In genomic region chrX:102216497-102216896, GRCh38 we compare ENCODE assay signal across 17 cellular contexts. TPM values are rescaled to one million over a fixed set of nuclear protein-coding genes. Genes with fewer than 3 reads are reported as not detected.
DNase-seq lines count a peak whose midpoint lies in the region; ATAC-seq, FAIRE-seq and TF ChIP-seq lines count a peak whose summit lies in the region.
"Not testable (repeated sequence)": the region's sequence is repeated elsewhere in the genome, so short reads cannot be mapped to it uniquely, and the experiment has no call there.
"Had no signal": no experiment of that assay in that cellular context is flagged by ENCODE, and none has a peak within 500 bp of the region (broad histone marks: within the 10 kb centered on the region; RNA-seq: fewer than 3 reads in every experiment).

No MANE protein-coding gene starts in this region.

- H2BK20ac ChIP-seq in IMR-90 (ENCODE audit: low read depth, low read length) = not testable (repeated sequence)

- H3K27me3 ChIP-seq in IMR-90 (ENCODE audit: control insufficient read depth, insufficient read depth, low read length); PC-3 (ENCODE audit: low read length); GM12878 (replicated peaks in 1 of 2; ENCODE audit: control insufficient read depth in 2 of 2, insufficient read depth in 2 of 2, low read length in 1 of 2); right lobe of liver: not testable (repeated sequence)

- not testable (repeated sequence) for BruUV-seq in IMR-90 (replicated peaks; lab: Mats Ljungman, UMichigan); PC-3 (replicated peaks; lab: Mats Ljungman, UMichigan); GM12878 (replicated peaks; lab: Mats Ljungman, UMichigan)

- not testable (repeated sequence) for H3K9ac ChIP-seq in IMR-90 (ENCODE audit: low read depth, low read length); PC-3 (ENCODE audit: low read length); GM12878 (ENCODE audit: control insufficient read depth, insufficient read depth, low read length)

- intact Hi-C loops in IMR-90 (cut with micrococcal nuclease); PC-3 (cut with micrococcal nuclease); GM12878 (cut with micrococcal nuclease; ENCODE audit: unreplicated experiment); right lobe of liver (cut with DNase I): not testable (repeated sequence)

- H3K79me1 ChIP-seq in IMR-90 (ENCODE audit: low read depth in 1 of 2, low read length in 2 of 2) = not testable (repeated sequence)

- FAIRE-seq in A549 (lab: Jason Lieb, UNC); GM12878 (lab: Jason Lieb, UNC): not testable (repeated sequence)

- CTCF ChIA-PET in A549 (lab: Yijun Ruan, JAX); IMR-90 (lab: Yijun Ruan, JAX); PC-3 (lab: Charles Lee); GM12878 (lab: Yijun Ruan, JAX): not testable (repeated sequence)

- not testable (repeated sequence) for H2AK9ac ChIP-seq in IMR-90 (replicated peaks; ENCODE audit: low read depth, low read length, poor library complexity)

- no CpG with 5 or more reads among the region's 3 CpGs for WGBS in A549 (ENCODE audit: missing lambda C conversion rate)
- WGBS in IMR-90 (ENCODE audit: extremely low coverage in 2 of 2, insufficient read length in 1 of 2), 2 experiments = no CpG with 5 or more reads among the region's 3 CpGs
- WGBS in GM12878 (ENCODE audit: insufficient coverage, insufficient replicate concordance, low lambda C conversion rate, missing lambda C conversion rate) = no CpG with 5 or more reads among the region's 3 CpGs
- WGBS in right lobe of liver (ENCODE audit: insufficient coverage, low coverage, low lambda C conversion rate, missing lambda C conversion rate) = no CpG with 5 or more reads among the region's 3 CpGs

- H3F3A ChIP-seq in PC-3 (ENCODE audit: low read length, unreplicated experiment) = not testable (repeated sequence)

- H3K56ac ChIP-seq in IMR-90 (ENCODE audit: extremely low read depth, insufficient read depth, low read length) = not testable (repeated sequence)

- not testable (repeated sequence) for H2AFZ ChIP-seq in IMR-90 (replicated peaks; ENCODE audit: low read length, poor library complexity); PC-3 (ENCODE audit: low read length); GM12878 (ENCODE audit: control insufficient read depth, low read depth, low read length)

- H3K27ac ChIP-seq in A549; IMR-90 (ENCODE audit: insufficient read depth, low read length); PC-3 (ENCODE audit: low read length); GM12878 (ENCODE audit: control insufficient read depth, insufficient read depth); right lobe of liver: not testable (repeated sequence)

- not testable (repeated sequence) for H3K23ac ChIP-seq in IMR-90 (ENCODE audit: low read depth, low read length)

- SMC1A ChIA-PET in GM12878 (lab: Charles Lee; ENCODE audit: uncharacterized antibody, unreplicated experiment) = not testable (repeated sequence)

- not testable (repeated sequence) for H3K18ac ChIP-seq in IMR-90 (ENCODE audit: low read depth, low read length)

- H3K79me2 ChIP-seq in PC-3 (ENCODE audit: low read length); GM12878 (ENCODE audit: control insufficient read depth, insufficient read depth, low read length): not testable (repeated sequence)

- not testable (repeated sequence) for H4K8ac ChIP-seq in IMR-90 (ENCODE audit: low read depth in 2 of 2, low read length in 2 of 2)

- not testable (repeated sequence) for H3K9me2 ChIP-seq in PC-3 (replicated peaks; ENCODE audit: low read length)

- peak; percentile 47 to 61; a peak in 2 of 6 replicates for ATAC-seq in A549
- peak; percentile 71 for ATAC-seq in GM19351 (IDR thresholded peaks at IDR 0.05; ENCODE audit: unreplicated experiment)
- ATAC-seq in HG03159 (IDR thresholded peaks at IDR 0.05; ENCODE audit: unreplicated experiment) = peak; percentile 62
- peak; percentile 44; the same call in 1 of the 2 replicates for ATAC-seq in IMR-90 (ENCODE audit: low read depth)
- ATAC-seq in PC-3 = 0 out of 2 replicates have a peak, but pooled peaks have one; percentile 24
- peak; percentile 53; the same call in 2 of the 3 replicates for ATAC-seq in GM12878
- peak; percentile 41 for ATAC-seq in left lobe of liver
- peak in 3 of 4 donors; percentile 44 to 55 (median 50) for ATAC-seq in right lobe of liver

- in situ Hi-C loops in IMR-90 (cut with MboI; ENCODE audit: low sequenced_read_pairs); GM12878 (cut with MboI): not testable (repeated sequence)

- TF ChIP-seq RAD21 in A549 (conservative IDR thresholded peaks at IDR 0.05 in 1 of 2, IDR thresholded peaks at IDR 0.05 in 1 of 2); IMR-90 (IDR thresholded peaks at IDR 0.05; ENCODE audit: low read length); GM12878 (IDR thresholded peaks at IDR 0.05; ENCODE audit: insufficient read depth, low read depth, low read length): not testable (repeated sequence)

- not testable (repeated sequence) for TF ChIP-seq CTCF in A549 (IDR thresholded peaks at IDR 0.05); IMR-90 (conservative IDR thresholded peaks at IDR 0.05; ENCODE audit: low read depth, low read length); PC-3 (conservative IDR thresholded peaks at IDR 0.05; ENCODE audit: low read depth, low read length); GM12878 (IDR thresholded peaks at IDR 0.05 in 2 of 3, conservative IDR thresholded peaks at IDR 0.05 in 1 of 3; ENCODE audit: control insufficient read depth in 2 of 3, extremely low read depth in 1 of 3, insufficient read depth in 1 of 3, low read depth in 3 of 3, low read length in 3 of 3); right lobe of liver (IDR thresholded peaks at IDR 0.05)

- dilution Hi-C loops in IMR-90 (cut with HindIII; ENCODE audit: low sequenced_read_pairs, unreplicated experiment) = not testable (repeated sequence)

- not testable (repeated sequence) for H4K91ac ChIP-seq in IMR-90 (ENCODE audit: insufficient read depth, low read depth, low read length)

- not testable (repeated sequence) for H4K20me1 ChIP-seq in IMR-90 (ENCODE audit: insufficient read depth, low read length); PC-3 (ENCODE audit: low read length); GM12878 (ENCODE audit: control insufficient read depth, insufficient read depth)

- not testable (repeated sequence) for H3K4ac ChIP-seq in IMR-90 (ENCODE audit: low read depth, low read length)

- H3K4me1 ChIP-seq in A549; IMR-90 (ENCODE audit: control insufficient read depth, insufficient read depth, low read length); PC-3 (ENCODE audit: insufficient read depth, low read length); GM12878 (ENCODE audit: control insufficient read depth, insufficient read depth, low read length); right lobe of liver: not testable (repeated sequence)

- not testable (repeated sequence) for TF ChIP-seq POLR2A in A549 (IDR thresholded peaks at IDR 0.05; ENCODE audit: low read length); IMR-90 (IDR thresholded peaks at IDR 0.05; ENCODE audit: low read depth, low read length); GM12878 (IDR thresholded peaks at IDR 0.05; ENCODE audit: low read depth, low read length); right lobe of liver (IDR thresholded peaks at IDR 0.05)

- not testable (repeated sequence) for TF ChIP-seq EP300 in A549 (IDR thresholded peaks at IDR 0.05); GM12878 (IDR thresholded peaks at IDR 0.05; ENCODE audit: borderline replicate concordance in 1 of 2, control insufficient read depth in 1 of 2, low read depth in 2 of 2, low read length in 2 of 2)

- not testable (repeated sequence) for H2BK5ac ChIP-seq in IMR-90 (ENCODE audit: low read depth, low read length, poor library complexity, severe bottlenecking)

- not testable (repeated sequence) for DNase-seq in A549 (ENCODE audit: low read depth in 1 of 2, low spot score in 1 of 2); IMR-90; PC-3; GM12878 (ENCODE audit: low read depth, low spot score); left lobe of liver (ENCODE audit: low spot score); right lobe of liver

- RAD21 ChIA-PET in GM12878 (lab: Charles Lee; ENCODE audit: unreplicated experiment) = not testable (repeated sequence)

- POLR2A ChIA-PET in A549 (lab: Yijun Ruan, JAX); IMR-90 (lab: Charles Lee; ENCODE audit: unreplicated experiment); PC-3 (lab: Charles Lee; ENCODE audit: unreplicated experiment); GM12878 (lab: Charles Lee): not testable (repeated sequence)

- not testable (repeated sequence) for H3K4me3 ChIP-seq in A549; IMR-90 (ENCODE audit: insufficient read depth, low read depth, low read length); PC-3 (ENCODE audit: low read length); GM12878; right lobe of liver

- H4K5ac ChIP-seq in IMR-90 (ENCODE audit: low read depth, low read length) = not testable (repeated sequence)

- not testable (repeated sequence) for H3K14ac ChIP-seq in IMR-90 (replicated peaks; ENCODE audit: low read depth, low read length)

- H2AK5ac ChIP-seq in IMR-90 (ENCODE audit: low read depth, low read length) = not testable (repeated sequence)

- H3K36me3 ChIP-seq in IMR-90 (ENCODE audit: control insufficient read depth, insufficient read depth, low read length); PC-3 (ENCODE audit: low read depth, low read length); GM12878 (ENCODE audit: control insufficient read depth in 2 of 2, insufficient read depth in 2 of 2, low read length in 1 of 2); right lobe of liver: not testable (repeated sequence)

- not testable (repeated sequence) for H2BK15ac ChIP-seq in IMR-90 (ENCODE audit: low read depth, low read length)

- not testable (repeated sequence) for H3K9me1 ChIP-seq in IMR-90 (ENCODE audit: insufficient read depth, low read length)

- not testable (repeated sequence) for H3K9me3 ChIP-seq in A549; IMR-90 (ENCODE audit: control insufficient read depth, insufficient read depth, low read length); PC-3 (ENCODE audit: low read length); GM12878 (replicated peaks; ENCODE audit: control insufficient read depth, insufficient read depth, low read length); right lobe of liver

- H2BK120ac ChIP-seq in IMR-90 (ENCODE audit: low read depth, low read length) = not testable (repeated sequence)

- not testable (repeated sequence) for H3K4me2 ChIP-seq in A549; IMR-90 (ENCODE audit: low read depth, low read length); PC-3 (ENCODE audit: low read length); GM12878 (ENCODE audit: control insufficient read depth, insufficient read depth)

RNA-seq across cellular contexts. Expression of gene TCP11X1, which starts 1.4 kb away (rescaled TPM):
- polyA plus RNA-seq in A549 (2011; rRNA removed) = not detected in 2 replicates
- polyA plus RNA-seq in A549 (2012; cell fraction: cytosol; rRNA removed) = not detected in 2 replicates
- not detected in 2 replicates for polyA plus RNA-seq in A549 (2012; cell fraction: nucleus; rRNA removed)
- not detected in 3 replicates for polyA plus RNA-seq in A549 (2017; fragmentation: RNase III; extraction: RNeasy Plus Mini Kit Qiagen cat#74134 plus additional on column Dnase treatment)
- not detected in 2 replicates for polyA minus RNA-seq in A549 (2011; rRNA and poly(A)+ RNA removed)
- not detected in 2 replicates for total RNA-seq in IMR-90 (2012; rRNA removed)
- not detected in 2 replicates for polyA plus RNA-seq in IMR-90 (2012; rRNA removed)
- not detected in 2 replicates for polyA plus RNA-seq in IMR-90 (2012; cell fraction: cytosol; rRNA removed)
- not detected in 2 replicates for polyA plus RNA-seq in IMR-90 (2012; cell fraction: nucleus; rRNA removed; ENCODE audit: low replicate concordance)
- not detected in 2 replicates for total RNA-seq in PC-3 (2014; rRNA removed)
- not detected in 2 replicates for total RNA-seq in GM12878 (2013; cell fraction: nucleolus; rRNA removed)
- not detected in 2 replicates for total RNA-seq in GM12878 (2014; rRNA removed)
- not detected in 2 replicates for total RNA-seq in GM12878 (2014; rRNA removed; fragmentation: Illumina TruSeq; extraction: Trizol)
- total RNA-seq in GM12878 (2021) = not detected in 2 replicates
- not detected for polyA plus RNA-seq in GM12878 (2011; ENCODE audit: low read depth)
- not detected in 2 replicates for polyA plus RNA-seq in GM12878 (2011; rRNA removed)
- not detected in 2 replicates for polyA plus RNA-seq in GM12878 (2011; cell fraction: cytosol; rRNA removed)
- not detected in 2 replicates for polyA plus RNA-seq in GM12878 (2011; cell fraction: nucleus; rRNA removed)
- not detected in 2 replicates for polyA plus RNA-seq in GM12878 (2012)
- polyA plus RNA-seq in GM12878 (2014; fragmentation: Illumina TruSeq; extraction: Trizol) = not detected in 2 replicates
- polyA plus RNA-seq in GM12878 (2014; fragmentation: Nextera tagmentation; extraction: Ambion mirVana) = not detected
- polyA plus RNA-seq in GM12878 (2014; rRNA removed) = not detected in 2 replicates
- not detected for polyA plus RNA-seq in GM12878 (2016; fragmentation: Nextera tagmentation; extraction: Ambion mirVana)
- polyA minus RNA-seq in GM12878 (2011; rRNA and poly(A)+ RNA removed) = not detected in 2 replicates
- polyA minus RNA-seq in GM12878 (2011; cell fraction: cytosol; rRNA and poly(A)+ RNA removed) = not detected in 2 replicates
- not detected in 2 replicates for polyA minus RNA-seq in GM12878 (2011; cell fraction: nucleus; rRNA and poly(A)+ RNA removed)
- total RNA-seq in left lobe of liver = not detected
- total RNA-seq in right lobe of liver = not detected
- total RNA-seq: A172; A673; CD4-positive, alpha-beta memory T cell; CD4-positive, CD25-positive, alpha-beta regulatory T cell; CD8-positive, alpha-beta memory T cell; Daoy; G401 had no signal
- polyA plus RNA-seq: AG04450; CD14-positive monocyte; CD4-positive, alpha-beta memory T cell; CD4-positive, CD25-positive, alpha-beta regulatory T cell; CD8-positive, alpha-beta memory T cell had no signal

RNA-seq across cellular contexts. Expression of gene NXF2, which starts 30.5 kb away (rescaled TPM):
- polyA plus RNA-seq in A549 (2011; rRNA removed) = not detected in 2 replicates
- polyA plus RNA-seq in A549 (2012; cell fraction: cytosol; rRNA removed) = not detected in 2 replicates
- polyA plus RNA-seq in A549 (2012; cell fraction: nucleus; rRNA removed) = not detected in 2 replicates
- polyA plus RNA-seq in A549 (2017; fragmentation: RNase III; extraction: RNeasy Plus Mini Kit Qiagen cat#74134 plus additional on column Dnase treatment) = not detected in 3 replicates
- not detected in 2 replicates for polyA minus RNA-seq in A549 (2011; rRNA and poly(A)+ RNA removed)
- total RNA-seq in IMR-90 (2012; rRNA removed) = not detected in 2 replicates
- not detected in 2 replicates for polyA plus RNA-seq in IMR-90 (2012; rRNA removed)
- not detected in 2 replicates for polyA plus RNA-seq in IMR-90 (2012; cell fraction: cytosol; rRNA removed)
- not detected in 2 replicates for polyA plus RNA-seq in IMR-90 (2012; cell fraction: nucleus; rRNA removed; ENCODE audit: low replicate concordance)
- total RNA-seq in PC-3 (2014; rRNA removed) = not detected in 2 replicates
- not detected in 2 replicates for total RNA-seq in GM12878 (2013; cell fraction: nucleolus; rRNA removed)
- total RNA-seq in GM12878 (2014; rRNA removed) = not detected in 2 replicates
- total RNA-seq in GM12878 (2014; rRNA removed; fragmentation: Illumina TruSeq; extraction: Trizol) = not detected in 2 replicates
- total RNA-seq in GM12878 (2021) = not detected in 2 replicates
- not detected for polyA plus RNA-seq in GM12878 (2011; ENCODE audit: low read depth)
- not detected in 2 replicates for polyA plus RNA-seq in GM12878 (2011; rRNA removed)
- polyA plus RNA-seq in GM12878 (2011; cell fraction: cytosol; rRNA removed) = not detected in 2 replicates
- not detected in 2 replicates for polyA plus RNA-seq in GM12878 (2011; cell fraction: nucleus; rRNA removed)
- not detected in 2 replicates for polyA plus RNA-seq in GM12878 (2012)
- not detected in 2 replicates for polyA plus RNA-seq in GM12878 (2014; fragmentation: Illumina TruSeq; extraction: Trizol)
- polyA plus RNA-seq in GM12878 (2014; fragmentation: Nextera tagmentation; extraction: Ambion mirVana) = not detected
- not detected in 2 replicates for polyA plus RNA-seq in GM12878 (2014; rRNA removed)
- polyA plus RNA-seq in GM12878 (2016; fragmentation: Nextera tagmentation; extraction: Ambion mirVana) = not detected
- polyA minus RNA-seq in GM12878 (2011; rRNA and poly(A)+ RNA removed) = not detected in 2 replicates
- not detected in 2 replicates for polyA minus RNA-seq in GM12878 (2011; cell fraction: cytosol; rRNA and poly(A)+ RNA removed)
- polyA minus RNA-seq in GM12878 (2011; cell fraction: nucleus; rRNA and poly(A)+ RNA removed) = not detected in 2 replicates
- not detected for total RNA-seq in left lobe of liver
- total RNA-seq in right lobe of liver = not detected
- total RNA-seq: A673; CD4-positive, alpha-beta memory T cell; CD4-positive, CD25-positive, alpha-beta regulatory T cell; CD8-positive, alpha-beta memory T cell; G401 had no signal
- polyA plus RNA-seq: AG04450; CD14-positive monocyte; CD4-positive, alpha-beta memory T cell; CD4-positive, CD25-positive, alpha-beta regulatory T cell; CD8-positive, alpha-beta memory T cell had no signal
